27 cellular contexts compared by ENCODE assay signal in the genomic region with DNA sequence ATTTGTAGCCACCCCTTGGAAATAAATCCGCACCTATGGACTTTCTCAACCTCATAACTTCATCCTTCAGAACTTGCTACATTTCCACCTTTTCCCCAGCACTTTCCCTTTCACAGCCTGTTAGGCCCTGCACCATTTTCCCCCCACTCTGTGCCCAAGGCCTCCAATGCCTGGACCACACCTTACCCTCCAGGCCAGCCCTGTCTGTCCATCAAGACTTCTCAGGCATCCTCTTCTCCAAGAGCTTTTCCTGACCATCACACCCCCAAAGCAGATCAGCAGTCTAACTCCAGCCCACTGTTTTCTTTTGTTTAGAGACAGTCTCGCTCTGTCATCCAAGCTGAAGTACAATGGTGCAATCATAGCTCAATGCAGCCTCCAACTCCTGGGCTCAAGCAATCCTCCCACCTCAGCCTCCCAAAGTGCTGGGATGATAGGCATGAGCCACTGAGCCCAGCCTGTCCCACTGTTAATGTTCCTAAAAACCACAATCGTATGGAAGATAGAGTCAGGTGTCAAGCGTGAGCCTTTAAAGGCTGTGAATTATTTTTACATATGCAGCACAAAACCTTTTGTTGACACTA.
A peak's percentile ranks its signal among the peaks of the same experiment; 100 is the strongest.
DNase-seq lines count a peak whose midpoint lies in the region; ATAC-seq, FAIRE-seq and TF ChIP-seq lines count a peak whose summit lies in the region.
"Had no signal": no experiment of that assay in that cellular context is flagged by ENCODE, and none has a peak within 500 bp of the region (broad histone marks: within the 10 kb centered on the region; RNA-seq: fewer than 3 reads in every experiment).

No MANE protein-coding gene starts in this region.

- no peak for TF ChIP-seq POLR2A in esophagus muscularis mucosa (IDR thresholded peaks at IDR 0.05; ENCODE audit: low read depth)

- H3K9me2 ChIP-seq in GM23248 (ENCODE audit: insufficient read depth): no peaks in the 10 kb centered on the region

- H2AFZ ChIP-seq in GM23248: no peak overlapping the region
- H2AFZ ChIP-seq: hepatocyte had no signal

- H3K79me2 ChIP-seq in GM23248 (ENCODE audit: insufficient read depth): peaks cover 58% of the 10 kb centered on the region

- FAIRE-seq in RCC 7860 (lab: Jason Lieb, UNC): no peak
- FAIRE-seq: frontal cortex, GM18507, TTC549 had no signal

- no peak for ATAC-seq in HG03342 (IDR thresholded peaks at IDR 0.05; ENCODE audit: unreplicated experiment)
- ATAC-seq in HG03139 (IDR thresholded peaks at IDR 0.05; ENCODE audit: unreplicated experiment): no peak
- ATAC-seq: activated naive CD8-positive, alpha-beta T cell treated with anti-CD3 and anti-CD28 coated beads, Interleukin-2, amount 50 U/mL, for 24 hours; mucosa of descending colon had no signal

- TF ChIP-seq CTCF in esophagus muscularis mucosa (IDR thresholded peaks at IDR 0.05): no peak

- H3K4me1 ChIP-seq in GM23248 (ENCODE audit: insufficient read depth) (peaks cover 27% of the 10 kb centered on the region), esophagus muscularis mucosa (peaks cover 50 to 86% (median 59%) of the 10 kb centered on the region in 4 donors), skeletal muscle satellite cell (ENCODE audit: control insufficient read depth, insufficient read depth, low read length) (peaks cover 50% of the 10 kb centered on the region)
- H3K4me1 ChIP-seq: prostate gland had no signal

- H3K27ac Mint-ChIP-seq in activated CD4-positive, alpha-beta memory T cell treated with anti-CD3 and anti-CD28 coated beads, Interleukin-2, amount 10 ng/mL, durations not matched to agents 7 days and 5 days: no peak overlapping the region
- H3K27ac Mint-ChIP-seq: activated naive CD8-positive, alpha-beta T cell treated with anti-CD3 and anti-CD28 coated beads, Interleukin-2, amount 50 U/mL, for 24 hours had no signal

- H3K4me3 ChIP-seq in GM23248 (no peak overlapping the region), esophagus muscularis mucosa (no peak overlapping the region), skeletal muscle satellite cell (ENCODE audit: low read length) (no peak overlapping the region)
- H3K4me3 ChIP-seq: esophagus squamous epithelium, hepatocyte, mucosa of descending colon, prostate gland, transverse colon had no signal

- H3K9me3 ChIP-seq in GM23248 (ENCODE audit: low read depth) (no peaks in the 10 kb centered on the region), esophagus muscularis mucosa (no peaks in the 10 kb centered on the region), skeletal muscle satellite cell (replicated peaks; ENCODE audit: low read length) (no peaks in the 10 kb centered on the region)
- H3K9me3 ChIP-seq: esophagus squamous epithelium, mucosa of descending colon, prostate gland, transverse colon had no signal

- CTCF ChIA-PET in activated CD4-positive, alpha-beta memory T cell treated with anti-CD3 and anti-CD28 coated beads, Interleukin-2, amount 10 ng/mL, durations not matched to agents 7 days and 5 days (lab: Charles Lee): no interaction called here

- H3K4me2 ChIP-seq in GM23248 (ENCODE audit: unreplicated experiment): peak overlapping the region; percentile 54
- H3K4me2 ChIP-seq in skeletal muscle satellite cell (ENCODE audit: low read length): peak overlapping the region; percentile 62
- H3K4me2 ChIP-seq: hepatocyte had no signal

- H3F3A ChIP-seq in GM23248 (ENCODE audit: insufficient read depth): peaks cover 28% of the 10 kb centered on the region

- H3K9ac ChIP-seq in GM23248 (no peak overlapping the region), skeletal muscle satellite cell (ENCODE audit: low read depth, low read length) (no peak overlapping the region)

- H3K27me3 ChIP-seq in GM23248 (replicated peaks; ENCODE audit: insufficient read depth) (no peaks in the 10 kb centered on the region), esophagus muscularis mucosa (no peaks in the 10 kb centered on the region), skeletal muscle satellite cell (ENCODE audit: control insufficient read depth, insufficient read depth, low read length) (no peaks in the 10 kb centered on the region)
- H3K27me3 ChIP-seq: esophagus squamous epithelium, hepatocyte, transverse colon had no signal

- in situ Hi-C loops in GM23248 (cut with MboI): no loop called here

- 0 out of 2 replicates have a peak, but pooled peaks cover 5% of the 10 kb centered on the region for H4K20me1 ChIP-seq in GM23248 (ENCODE audit: insufficient read depth)

- H3K4me3 Mint-ChIP-seq in activated CD4-positive, alpha-beta memory T cell treated with anti-CD3 and anti-CD28 coated beads, Interleukin-2, amount 10 ng/mL, durations not matched to agents 7 days and 5 days: no peak overlapping the region
- H3K4me3 Mint-ChIP-seq: activated naive CD8-positive, alpha-beta T cell treated with anti-CD3 and anti-CD28 coated beads, Interleukin-2, amount 50 U/mL, for 24 hours; neural crest cell had no signal

- DNase-seq in GM23248: no peak
- DNase-seq in RCC 7860 (ENCODE audit: low spot score): peak; percentile 34
- peak; percentile 78 for DNase-seq in esophagus muscularis mucosa (ENCODE audit: extremely low spot score)
- DNase-seq in ecto neural progenitor cell (ENCODE audit: low spot score): no peak
- no peak for DNase-seq in activated CD4-positive, alpha-beta memory T cell treated with anti-CD3 and anti-CD28 coated beads, Interleukin-2, amount 10 ng/mL, durations not matched to agents 7 days and 5 days
- DNase-seq: activated CD4-positive, CD25-positive, alpha-beta regulatory T cell treated with anti-CD3 and anti-CD28 coated beads, Interleukin-2, amount 50 U/mL, for 72 hours; activated gamma-delta T cell treated with Interleukin-2 at 50 U/mL for 16 hours; activated naive CD8-positive, alpha-beta T cell treated with anti-CD3 and anti-CD28 coated beads, Interleukin-2, amount 50 U/mL, for 24 hours; AML-193; esophagus squamous epithelium; mucosa of descending colon; NCI-H1105; NCI-H2081 treated with DMSO at 0.1 percent for 48 hours; NCI-H345; NCI-H82; SHP77 treated with DMSO at 0.1 percent for 48 hours; transverse colon had no signal

- H3K9me3 Mint-ChIP-seq in activated CD4-positive, alpha-beta memory T cell treated with anti-CD3 and anti-CD28 coated beads, Interleukin-2, amount 10 ng/mL, durations not matched to agents 7 days and 5 days: no peaks in the 10 kb centered on the region
- H3K9me3 Mint-ChIP-seq: activated naive CD8-positive, alpha-beta T cell treated with anti-CD3 and anti-CD28 coated beads, Interleukin-2, amount 50 U/mL, for 24 hours; neural crest cell had no signal

- POLR2A ChIA-PET in activated CD4-positive, alpha-beta memory T cell treated with anti-CD3 and anti-CD28 coated beads, Interleukin-2, amount 10 ng/mL, durations not matched to agents 7 days and 5 days (lab: Charles Lee): no interaction called here

- 98% methylated on average over 4 of the region's 4 CpGs for WGBS in GM23248 (ENCODE audit: low coverage in 1 of 2, low lambda C conversion rate in 2 of 2, missing lambda C conversion rate in 2 of 2), 2 experiments
- WGBS in esophagus muscularis mucosa: 98% methylated on average over 4 of the region's 4 CpGs

- intact Hi-C loops in esophagus muscularis mucosa (cut with DNase I): no loop called here

- H3K27me3 Mint-ChIP-seq in activated CD4-positive, alpha-beta memory T cell treated with anti-CD3 and anti-CD28 coated beads, Interleukin-2, amount 10 ng/mL, durations not matched to agents 7 days and 5 days: peaks cover 9% of the 10 kb centered on the region
- H3K27me3 Mint-ChIP-seq: activated naive CD8-positive, alpha-beta T cell treated with anti-CD3 and anti-CD28 coated beads, Interleukin-2, amount 50 U/mL, for 24 hours had no signal

- H3K27ac ChIP-seq in GM23248 (no peak overlapping the region), esophagus muscularis mucosa (replicated peaks in 1 of 4) (no peak overlapping the region)
- H3K27ac ChIP-seq: hepatocyte, HL-60, prostate gland, transverse colon had no signal

- no peaks in the 10 kb centered on the region for H3K36me3 Mint-ChIP-seq in activated CD4-positive, alpha-beta memory T cell treated with anti-CD3 and anti-CD28 coated beads, Interleukin-2, amount 10 ng/mL, durations not matched to agents 7 days and 5 days (ENCODE audit: low read depth)

- no peak for TF ChIP-seq EP300 in esophagus muscularis mucosa (IDR thresholded peaks at IDR 0.05)

- peaks cover 15% of the 10 kb centered on the region for H3K4me1 Mint-ChIP-seq in activated CD4-positive, alpha-beta memory T cell treated with anti-CD3 and anti-CD28 coated beads, Interleukin-2, amount 10 ng/mL, durations not matched to agents 7 days and 5 days

- H3K36me3 ChIP-seq in GM23248 (ENCODE audit: low read depth) (no peaks in the 10 kb centered on the region), esophagus muscularis mucosa (peaks cover 0 to 5% (median 0%) of the 10 kb centered on the region in 4 donors), skeletal muscle satellite cell (ENCODE audit: insufficient read depth, low read length) (no peaks in the 10 kb centered on the region)
- H3K36me3 ChIP-seq: prostate gland, transverse colon had no signal

Comparison
In these comparisons a context has a peak if more than half of its experiments do, and no peak if none do; other contexts are left out.
1. DNase-seq: peak in RCC 7860 (single experiment) and esophagus muscularis mucosa (single experiment); none in GM23248 (single experiment), ecto neural progenitor cell (single experiment) and activated CD4-positive, alpha-beta memory T cell treated with anti-CD3 and anti-CD28 coated beads, Interleukin-2, amount 10 ng/mL, durations not matched to agents 7 days and 5 days (single experiment).